Comparison of ENCODE assay signal across 1 cellular context in the genomic region with DNA sequence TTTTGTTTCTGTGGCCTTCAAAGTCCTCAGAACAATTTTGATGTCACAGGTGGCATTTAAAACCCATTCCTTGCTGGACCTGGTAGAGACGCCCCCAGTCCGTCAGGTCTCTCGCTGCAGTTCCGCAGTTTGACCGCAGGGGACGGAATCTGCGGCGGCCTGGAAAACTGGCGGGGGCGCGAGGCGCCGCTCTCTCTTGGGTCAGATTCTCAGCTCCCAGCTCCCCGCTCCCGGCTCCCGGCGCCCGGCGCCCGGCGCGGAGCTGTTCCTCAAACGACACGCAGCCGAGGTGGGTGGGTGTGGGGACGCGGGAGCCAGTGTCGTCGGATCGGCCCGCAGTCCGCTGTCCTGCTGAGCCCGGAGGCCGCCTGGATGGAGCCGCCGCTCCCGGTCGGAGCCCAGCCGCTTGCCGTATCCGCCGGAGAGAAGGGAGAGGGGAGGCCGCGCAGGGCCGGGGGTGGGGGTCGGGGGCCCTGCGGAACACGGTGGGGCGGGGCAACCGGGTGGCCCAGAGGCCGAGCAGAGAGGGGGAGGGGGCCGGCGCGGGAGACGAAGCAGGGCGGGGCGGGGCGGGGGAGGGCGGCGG.
TF ChIP-seq lines count a peak whose summit lies in the region.

A gene (plus strand): TSS at position 192 of the 586 bp plus-strand sequence. CDS start 181 bp downstream, at position 373.

TF ChIP-seq in HepG2, 621 proteins besides CTCF, POLR2A, EP300 and RAD21 (continued from another document and continues in another):
- TF ChIP-seq, protein P1, sequence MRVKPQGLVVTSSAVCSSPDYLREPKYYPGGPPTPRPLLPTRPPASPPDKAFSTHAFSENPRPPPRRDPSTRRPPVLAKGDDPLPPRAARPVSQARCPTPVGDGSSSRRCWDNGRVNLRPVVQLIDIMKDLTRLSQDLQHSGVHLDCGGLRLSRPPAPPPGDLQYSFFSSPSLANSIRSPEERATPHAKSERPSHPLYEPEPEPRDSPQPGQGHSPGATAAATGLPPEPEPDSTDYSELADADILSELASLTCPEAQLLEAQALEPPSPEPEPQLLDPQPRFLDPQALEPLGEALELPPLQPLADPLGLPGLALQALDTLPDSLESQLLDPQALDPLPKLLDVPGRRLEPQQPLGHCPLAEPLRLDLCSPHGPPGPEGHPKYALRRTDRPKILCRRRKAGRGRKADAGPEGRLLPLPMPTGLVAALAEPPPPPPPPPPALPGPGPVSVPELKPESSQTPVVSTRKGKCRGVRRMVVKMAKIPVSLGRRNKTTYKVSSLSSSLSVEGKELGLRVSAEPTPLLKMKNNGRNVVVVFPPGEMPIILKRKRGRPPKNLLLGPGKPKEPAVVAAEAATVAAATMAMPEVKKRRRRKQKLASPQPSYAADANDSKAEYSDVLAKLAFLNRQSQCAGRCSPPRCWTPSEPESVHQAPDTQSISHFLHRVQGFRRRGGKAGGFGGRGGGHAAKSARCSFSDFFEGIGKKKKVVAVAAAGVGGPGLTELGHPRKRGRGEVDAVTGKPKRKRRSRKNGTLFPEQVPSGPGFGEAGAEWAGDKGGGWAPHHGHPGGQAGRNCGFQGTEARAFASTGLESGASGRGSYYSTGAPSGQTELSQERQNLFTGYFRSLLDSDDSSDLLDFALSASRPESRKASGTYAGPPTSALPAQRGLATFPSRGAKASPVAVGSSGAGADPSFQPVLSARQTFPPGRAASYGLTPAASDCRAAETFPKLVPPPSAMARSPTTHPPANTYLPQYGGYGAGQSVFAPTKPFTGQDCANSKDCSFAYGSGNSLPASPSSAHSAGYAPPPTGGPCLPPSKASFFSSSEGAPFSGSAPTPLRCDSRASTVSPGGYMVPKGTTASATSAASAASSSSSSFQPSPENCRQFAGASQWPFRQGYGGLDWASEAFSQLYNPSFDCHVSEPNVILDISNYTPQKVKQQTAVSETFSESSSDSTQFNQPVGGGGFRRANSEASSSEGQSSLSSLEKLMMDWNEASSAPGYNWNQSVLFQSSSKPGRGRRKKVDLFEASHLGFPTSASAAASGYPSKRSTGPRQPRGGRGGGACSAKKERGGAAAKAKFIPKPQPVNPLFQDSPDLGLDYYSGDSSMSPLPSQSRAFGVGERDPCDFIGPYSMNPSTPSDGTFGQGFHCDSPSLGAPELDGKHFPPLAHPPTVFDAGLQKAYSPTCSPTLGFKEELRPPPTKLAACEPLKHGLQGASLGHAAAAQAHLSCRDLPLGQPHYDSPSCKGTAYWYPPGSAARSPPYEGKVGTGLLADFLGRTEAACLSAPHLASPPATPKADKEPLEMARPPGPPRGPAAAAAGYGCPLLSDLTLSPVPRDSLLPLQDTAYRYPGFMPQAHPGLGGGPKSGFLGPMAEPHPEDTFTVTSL (CRISPR knock-in tag; IDR thresholded peaks at IDR 0.05; ENCODE audit: borderline replicate concordance), result no peak
- TF ChIP-seq ZMYM4 (CRISPR knock-in tag; IDR thresholded peaks at IDR 0.05), result peak; percentile 63
- no peak for TF ChIP-seq NR2F2 (IDR thresholded peaks at IDR 0.05; ENCODE audit: borderline replicate concordance, low read depth)
- no peak for TF ChIP-seq ZNF451 (CRISPR knock-in tag; IDR thresholded peaks at IDR 0.05)
- TF ChIP-seq, protein P2, sequence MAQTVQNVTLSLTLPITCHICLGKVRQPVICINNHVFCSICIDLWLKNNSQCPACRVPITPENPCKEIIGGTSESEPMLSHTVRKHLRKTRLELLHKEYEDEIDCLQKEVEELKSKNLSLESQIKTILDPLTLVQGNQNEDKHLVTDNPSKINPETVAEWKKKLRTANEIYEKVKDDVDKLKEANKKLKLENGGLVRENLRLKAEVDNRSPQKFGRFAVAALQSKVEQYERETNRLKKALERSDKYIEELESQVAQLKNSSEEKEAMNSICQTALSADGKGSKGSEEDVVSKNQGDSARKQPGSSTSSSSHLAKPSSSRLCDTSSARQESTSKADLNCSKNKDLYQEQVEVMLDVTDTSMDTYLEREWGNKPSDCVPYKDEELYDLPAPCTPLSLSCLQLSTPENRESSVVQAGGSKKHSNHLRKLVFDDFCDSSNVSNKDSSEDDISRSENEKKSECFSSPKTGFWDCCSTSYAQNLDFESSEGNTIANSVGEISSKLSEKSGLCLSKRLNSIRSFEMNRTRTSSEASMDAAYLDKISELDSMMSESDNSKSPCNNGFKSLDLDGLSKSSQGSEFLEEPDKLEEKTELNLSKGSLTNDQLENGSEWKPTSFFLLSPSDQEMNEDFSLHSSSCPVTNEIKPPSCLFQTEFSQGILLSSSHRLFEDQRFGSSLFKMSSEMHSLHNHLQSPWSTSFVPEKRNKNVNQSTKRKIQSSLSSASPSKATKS (CRISPR knock-in tag; IDR thresholded peaks at IDR 0.05), result no peak
- 0 out of 2 replicates have a peak, but pooled peaks have one; percentile 23 for TF ChIP-seq KMT2A (CRISPR knock-in tag; IDR thresholded peaks at IDR 0.05)
- TF ChIP-seq ZNF136 (CRISPR knock-in tag; IDR thresholded peaks at IDR 0.05; ENCODE audit: low read depth), result no peak
- TF ChIP-seq, protein P3, sequence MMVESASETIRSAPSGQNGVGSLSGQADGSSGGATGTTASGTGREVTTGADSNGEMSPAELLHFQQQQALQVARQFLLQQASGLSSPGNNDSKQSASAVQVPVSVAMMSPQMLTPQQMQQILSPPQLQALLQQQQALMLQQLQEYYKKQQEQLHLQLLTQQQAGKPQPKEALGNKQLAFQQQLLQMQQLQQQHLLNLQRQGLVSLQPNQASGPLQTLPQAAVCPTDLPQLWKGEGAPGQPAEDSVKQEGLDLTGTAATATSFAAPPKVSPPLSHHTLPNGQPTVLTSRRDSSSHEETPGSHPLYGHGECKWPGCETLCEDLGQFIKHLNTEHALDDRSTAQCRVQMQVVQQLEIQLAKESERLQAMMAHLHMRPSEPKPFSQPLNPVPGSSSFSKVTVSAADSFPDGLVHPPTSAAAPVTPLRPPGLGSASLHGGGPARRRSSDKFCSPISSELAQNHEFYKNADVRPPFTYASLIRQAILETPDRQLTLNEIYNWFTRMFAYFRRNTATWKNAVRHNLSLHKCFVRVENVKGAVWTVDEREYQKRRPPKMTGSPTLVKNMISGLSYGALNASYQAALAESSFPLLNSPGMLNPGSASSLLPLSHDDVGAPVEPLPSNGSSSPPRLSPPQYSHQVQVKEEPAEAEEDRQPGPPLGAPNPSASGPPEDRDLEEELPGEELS (CRISPR knock-in tag; IDR thresholded peaks at IDR 0.05), result no peak
- no peak for TF ChIP-seq FOXJ3 (CRISPR knock-in tag; IDR thresholded peaks at IDR 0.05; ENCODE audit: borderline replicate concordance)
- TF ChIP-seq FOXA3 (CRISPR knock-in tag; IDR thresholded peaks at IDR 0.05), result no peak
- TF ChIP-seq ZNF768 (CRISPR knock-in tag; IDR thresholded peaks at IDR 0.05), result 0 out of 2 replicates have a peak, but pooled peaks have one; percentile 11
- TF ChIP-seq SMAD9 (CRISPR knock-in tag; IDR thresholded peaks at IDR 0.05), result no peak
- TF ChIP-seq MAF1 (CRISPR knock-in tag; IDR thresholded peaks at IDR 0.05; ENCODE audit: borderline replicate concordance), result no peak
- TF ChIP-seq, protein P4, sequence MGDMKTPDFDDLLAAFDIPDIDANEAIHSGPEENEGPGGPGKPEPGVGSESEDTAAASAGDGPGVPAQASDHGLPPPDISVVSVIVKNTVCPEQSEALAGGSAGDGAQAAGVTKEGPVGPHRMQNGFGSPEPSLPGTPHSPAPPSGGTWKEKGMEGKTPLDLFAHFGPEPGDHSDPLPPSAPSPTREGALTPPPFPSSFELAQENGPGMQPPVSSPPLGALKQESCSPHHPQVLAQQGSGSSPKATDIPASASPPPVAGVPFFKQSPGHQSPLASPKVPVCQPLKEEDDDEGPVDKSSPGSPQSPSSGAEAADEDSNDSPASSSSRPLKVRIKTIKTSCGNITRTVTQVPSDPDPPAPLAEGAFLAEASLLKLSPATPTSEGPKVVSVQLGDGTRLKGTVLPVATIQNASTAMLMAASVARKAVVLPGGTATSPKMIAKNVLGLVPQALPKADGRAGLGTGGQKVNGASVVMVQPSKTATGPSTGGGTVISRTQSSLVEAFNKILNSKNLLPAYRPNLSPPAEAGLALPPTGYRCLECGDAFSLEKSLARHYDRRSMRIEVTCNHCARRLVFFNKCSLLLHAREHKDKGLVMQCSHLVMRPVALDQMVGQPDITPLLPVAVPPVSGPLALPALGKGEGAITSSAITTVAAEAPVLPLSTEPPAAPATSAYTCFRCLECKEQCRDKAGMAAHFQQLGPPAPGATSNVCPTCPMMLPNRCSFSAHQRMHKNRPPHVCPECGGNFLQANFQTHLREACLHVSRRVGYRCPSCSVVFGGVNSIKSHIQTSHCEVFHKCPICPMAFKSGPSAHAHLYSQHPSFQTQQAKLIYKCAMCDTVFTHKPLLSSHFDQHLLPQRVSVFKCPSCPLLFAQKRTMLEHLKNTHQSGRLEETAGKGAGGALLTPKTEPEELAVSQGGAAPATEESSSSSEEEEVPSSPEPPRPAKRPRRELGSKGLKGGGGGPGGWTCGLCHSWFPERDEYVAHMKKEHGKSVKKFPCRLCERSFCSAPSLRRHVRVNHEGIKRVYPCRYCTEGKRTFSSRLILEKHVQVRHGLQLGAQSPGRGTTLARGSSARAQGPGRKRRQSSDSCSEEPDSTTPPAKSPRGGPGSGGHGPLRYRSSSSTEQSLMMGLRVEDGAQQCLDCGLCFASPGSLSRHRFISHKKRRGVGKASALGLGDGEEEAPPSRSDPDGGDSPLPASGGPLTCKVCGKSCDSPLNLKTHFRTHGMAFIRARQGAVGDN (CRISPR knock-in tag; IDR thresholded peaks at IDR 0.05), result peak; percentile 58
- TF ChIP-seq ZNF670 (CRISPR knock-in tag; IDR thresholded peaks at IDR 0.05; ENCODE audit: borderline replicate concordance), result no peak
- no peak for TF ChIP-seq MXI1 (IDR thresholded peaks at IDR 0.05; ENCODE audit: borderline replicate concordance, low read depth, low read length)
- TF ChIP-seq KLF6 (CRISPR knock-in tag; IDR thresholded peaks at IDR 0.05), result no peak
- 0 out of 2 replicates have a peak, but pooled peaks have one; percentile 28 for TF ChIP-seq NFKB2 (CRISPR knock-in tag; IDR thresholded peaks at IDR 0.05; ENCODE audit: borderline replicate concordance)
- TF ChIP-seq SALL1 (CRISPR knock-in tag; IDR thresholded peaks at IDR 0.05), result peak; percentile 51; the same call in 1 of the 2 replicates
- no peak for TF ChIP-seq HMG20A (CRISPR knock-in tag; IDR thresholded peaks at IDR 0.05; ENCODE audit: borderline replicate concordance)
- no peak for TF ChIP-seq SYNCRIP (IDR thresholded peaks at IDR 0.05; ENCODE audit: insufficient read depth, low read depth, low read length)
- TF ChIP-seq, protein P5, sequence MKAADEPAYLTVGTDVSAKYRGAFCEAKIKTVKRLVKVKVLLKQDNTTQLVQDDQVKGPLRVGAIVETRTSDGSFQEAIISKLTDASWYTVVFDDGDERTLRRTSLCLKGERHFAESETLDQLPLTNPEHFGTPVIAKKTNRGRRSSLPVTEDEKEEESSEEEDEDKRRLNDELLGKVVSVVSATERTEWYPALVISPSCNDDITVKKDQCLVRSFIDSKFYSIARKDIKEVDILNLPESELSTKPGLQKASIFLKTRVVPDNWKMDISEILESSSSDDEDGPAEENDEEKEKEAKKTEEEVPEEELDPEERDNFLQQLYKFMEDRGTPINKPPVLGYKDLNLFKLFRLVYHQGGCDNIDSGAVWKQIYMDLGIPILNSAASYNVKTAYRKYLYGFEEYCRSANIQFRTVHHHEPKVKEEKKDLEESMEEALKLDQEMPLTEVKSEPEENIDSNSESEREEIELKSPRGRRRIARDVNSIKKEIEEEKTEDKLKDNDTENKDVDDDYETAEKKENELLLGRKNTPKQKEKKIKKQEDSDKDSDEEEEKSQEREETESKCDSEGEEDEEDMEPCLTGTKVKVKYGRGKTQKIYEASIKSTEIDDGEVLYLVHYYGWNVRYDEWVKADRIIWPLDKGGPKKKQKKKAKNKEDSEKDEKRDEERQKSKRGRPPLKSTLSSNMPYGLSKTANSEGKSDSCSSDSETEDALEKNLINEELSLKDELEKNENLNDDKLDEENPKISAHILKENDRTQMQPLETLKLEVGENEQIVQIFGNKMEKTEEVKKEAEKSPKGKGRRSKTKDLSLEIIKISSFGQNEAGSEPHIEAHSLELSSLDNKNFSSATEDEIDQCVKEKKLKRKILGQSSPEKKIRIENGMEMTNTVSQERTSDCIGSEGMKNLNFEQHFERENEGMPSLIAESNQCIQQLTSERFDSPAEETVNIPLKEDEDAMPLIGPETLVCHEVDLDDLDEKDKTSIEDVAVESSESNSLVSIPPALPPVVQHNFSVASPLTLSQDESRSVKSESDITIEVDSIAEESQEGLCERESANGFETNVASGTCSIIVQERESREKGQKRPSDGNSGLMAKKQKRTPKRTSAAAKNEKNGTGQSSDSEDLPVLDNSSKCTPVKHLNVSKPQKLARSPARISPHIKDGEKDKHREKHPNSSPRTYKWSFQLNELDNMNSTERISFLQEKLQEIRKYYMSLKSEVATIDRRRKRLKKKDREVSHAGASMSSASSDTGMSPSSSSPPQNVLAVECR (CRISPR knock-in tag; IDR thresholded peaks at IDR 0.05; ENCODE audit: borderline replicate concordance), result peak; percentile 44; the same call in 1 of the 2 replicates
- no peak for TF ChIP-seq ZSCAN12 (CRISPR knock-in tag; IDR thresholded peaks at IDR 0.05)
- TF ChIP-seq ZNF333 (CRISPR knock-in tag; IDR thresholded peaks at IDR 0.05; ENCODE audit: borderline replicate concordance), result no peak
- TF ChIP-seq MYC (CRISPR knock-in tag; IDR thresholded peaks at IDR 0.05; ENCODE audit: borderline replicate concordance), result no peak
- TF ChIP-seq ZNF274 (CRISPR knock-in tag; IDR thresholded peaks at IDR 0.05), result no peak
- no peak for TF ChIP-seq ZFYVE20 (CRISPR knock-in tag; IDR thresholded peaks at IDR 0.05; ENCODE audit: borderline replicate concordance, low read depth)
- no peak for TF ChIP-seq ZNF337 (CRISPR knock-in tag; IDR thresholded peaks at IDR 0.05; ENCODE audit: borderline replicate concordance, low read depth)
- TF ChIP-seq SSRP1 (CRISPR knock-in tag; IDR thresholded peaks at IDR 0.05), result no peak
- TF ChIP-seq TOPORS (CRISPR knock-in tag; IDR thresholded peaks at IDR 0.05), result no peak
- TF ChIP-seq EED (CRISPR knock-in tag; IDR thresholded peaks at IDR 0.05), result no peak
- peak; percentile 52; the same call in 1 of the 2 replicates for TF ChIP-seq ZNF563 (CRISPR knock-in tag; IDR thresholded peaks at IDR 0.05)
- no peak for TF ChIP-seq PAF1 (CRISPR knock-in tag; IDR thresholded peaks at IDR 0.05)
- TF ChIP-seq ZNF772 (CRISPR knock-in tag; IDR thresholded peaks at IDR 0.05), result no peak
- TF ChIP-seq DPF2 (CRISPR knock-in tag; IDR thresholded peaks at IDR 0.05; ENCODE audit: borderline replicate concordance, low read depth), result no peak
- no peak for TF ChIP-seq ZNF724P (CRISPR knock-in tag; IDR thresholded peaks at IDR 0.05; ENCODE audit: borderline replicate concordance)
- TF ChIP-seq, protein P6, sequence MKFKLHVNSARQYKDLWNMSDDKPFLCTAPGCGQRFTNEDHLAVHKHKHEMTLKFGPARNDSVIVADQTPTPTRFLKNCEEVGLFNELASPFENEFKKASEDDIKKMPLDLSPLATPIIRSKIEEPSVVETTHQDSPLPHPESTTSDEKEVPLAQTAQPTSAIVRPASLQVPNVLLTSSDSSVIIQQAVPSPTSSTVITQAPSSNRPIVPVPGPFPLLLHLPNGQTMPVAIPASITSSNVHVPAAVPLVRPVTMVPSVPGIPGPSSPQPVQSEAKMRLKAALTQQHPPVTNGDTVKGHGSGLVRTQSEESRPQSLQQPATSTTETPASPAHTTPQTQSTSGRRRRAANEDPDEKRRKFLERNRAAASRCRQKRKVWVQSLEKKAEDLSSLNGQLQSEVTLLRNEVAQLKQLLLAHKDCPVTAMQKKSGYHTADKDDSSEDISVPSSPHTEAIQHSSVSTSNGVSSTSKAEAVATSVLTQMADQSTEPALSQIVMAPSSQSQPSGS (CRISPR knock-in tag; IDR thresholded peaks at IDR 0.05), result no peak
